Comparison of ENCODE assay signal across 1 cellular context in the genomic region with DNA sequence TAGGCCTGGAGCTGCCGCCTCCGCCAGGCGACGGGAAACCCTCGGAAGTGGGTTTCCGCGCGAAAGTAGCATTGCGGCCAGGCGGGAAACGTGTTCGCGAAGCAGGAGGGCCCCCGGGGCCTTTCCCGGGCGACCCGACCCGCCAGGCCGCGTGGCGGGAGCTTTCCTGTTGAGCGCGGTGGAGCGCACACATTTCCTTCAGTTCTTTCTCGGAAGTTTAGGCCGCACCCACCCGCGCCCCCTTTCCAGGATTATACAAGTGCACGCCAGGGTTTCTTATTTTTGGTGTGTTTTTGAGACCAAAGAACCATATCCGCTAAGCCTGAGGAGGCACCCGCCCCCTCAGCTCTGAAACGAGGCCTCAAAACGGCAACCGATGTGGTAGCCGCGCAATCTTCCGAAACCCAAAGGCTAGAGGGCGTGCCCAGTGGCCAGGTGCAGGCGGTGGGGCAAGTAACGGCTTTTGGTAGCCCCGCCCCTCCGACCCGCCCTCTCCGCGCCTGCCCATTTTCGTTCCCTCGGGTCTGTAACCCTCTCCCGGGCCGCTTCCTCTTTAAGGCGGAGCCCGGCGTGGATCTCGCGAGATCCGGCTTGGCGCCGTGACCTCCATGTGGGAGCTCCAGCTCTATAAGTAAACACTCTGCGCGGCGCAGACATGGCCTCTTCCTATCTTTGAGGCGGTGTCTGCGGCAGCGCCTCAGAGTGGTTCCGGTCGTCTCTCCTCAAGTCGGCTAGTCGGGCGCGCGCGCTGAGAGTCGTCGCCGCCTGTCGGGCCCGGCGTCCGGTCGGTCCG.
TF ChIP-seq lines count a peak whose summit lies in the region.

A gene with protein sequence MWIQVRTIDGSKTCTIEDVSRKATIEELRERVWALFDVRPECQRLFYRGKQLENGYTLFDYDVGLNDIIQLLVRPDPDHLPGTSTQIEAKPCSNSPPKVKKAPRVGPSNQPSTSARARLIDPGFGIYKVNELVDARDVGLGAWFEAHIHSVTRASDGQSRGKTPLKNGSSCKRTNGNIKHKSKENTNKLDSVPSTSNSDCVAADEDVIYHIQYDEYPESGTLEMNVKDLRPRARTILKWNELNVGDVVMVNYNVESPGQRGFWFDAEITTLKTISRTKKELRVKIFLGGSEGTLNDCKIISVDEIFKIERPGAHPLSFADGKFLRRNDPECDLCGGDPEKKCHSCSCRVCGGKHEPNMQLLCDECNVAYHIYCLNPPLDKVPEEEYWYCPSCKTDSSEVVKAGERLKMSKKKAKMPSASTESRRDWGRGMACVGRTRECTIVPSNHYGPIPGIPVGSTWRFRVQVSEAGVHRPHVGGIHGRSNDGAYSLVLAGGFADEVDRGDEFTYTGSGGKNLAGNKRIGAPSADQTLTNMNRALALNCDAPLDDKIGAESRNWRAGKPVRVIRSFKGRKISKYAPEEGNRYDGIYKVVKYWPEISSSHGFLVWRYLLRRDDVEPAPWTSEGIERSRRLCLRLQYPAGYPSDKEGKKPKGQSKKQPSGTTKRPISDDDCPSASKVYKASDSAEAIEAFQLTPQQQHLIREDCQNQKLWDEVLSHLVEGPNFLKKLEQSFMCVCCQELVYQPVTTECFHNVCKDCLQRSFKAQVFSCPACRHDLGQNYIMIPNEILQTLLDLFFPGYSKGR (plus strand): TSS at position 628 of the 793 bp plus-strand sequence. CDS start 292 bp downstream, outside the sequence.

TF ChIP-seq in HEK293, 187 proteins besides CTCF, POLR2A, EP300 and RAD21 (continued from another document):
- TF ChIP-seq, protein P1, sequence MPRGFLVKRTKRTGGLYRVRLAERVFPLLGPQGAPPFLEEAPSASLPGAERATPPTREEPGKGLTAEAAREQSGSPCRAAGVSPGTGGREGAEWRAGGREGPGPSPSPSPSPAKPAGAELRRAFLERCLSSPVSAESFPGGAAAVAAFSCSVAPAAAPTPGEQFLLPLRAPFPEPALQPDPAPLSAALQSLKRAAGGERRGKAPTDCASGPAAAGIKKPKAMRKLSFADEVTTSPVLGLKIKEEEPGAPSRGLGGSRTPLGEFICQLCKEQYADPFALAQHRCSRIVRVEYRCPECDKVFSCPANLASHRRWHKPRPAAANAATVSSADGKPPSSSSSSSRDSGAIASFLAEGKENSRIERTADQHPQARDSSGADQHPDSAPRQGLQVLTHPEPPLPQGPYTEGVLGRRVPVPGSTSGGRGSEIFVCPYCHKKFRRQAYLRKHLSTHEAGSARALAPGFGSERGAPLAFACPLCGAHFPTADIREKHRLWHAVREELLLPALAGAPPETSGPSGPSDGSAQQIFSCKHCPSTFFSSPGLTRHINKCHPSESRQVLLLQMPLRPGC (tag by site-specific recombination; IDR thresholded peaks at IDR 0.05): no peak
- no peak for TF ChIP-seq ZNF777 (tag by site-specific recombination; IDR thresholded peaks at IDR 0.05; ENCODE audit: borderline replicate concordance)
- no peak for TF ChIP-seq ZNF621 (tag by site-specific recombination; IDR thresholded peaks at IDR 0.05)
